In genomic region chr21:17925000-17925610, GRCh38 we compare ENCODE assay signal across 8 cellular contexts.
DNase-seq lines count a peak whose midpoint lies in the region; ATAC-seq, FAIRE-seq and TF ChIP-seq lines count a peak whose summit lies in the region.

No MANE protein-coding gene starts in this region.

- H3K4me3 ChIP-seq in AG04449 (ENCODE audit: low read depth, low read length) (no peak overlapping the region), NB4 (ENCODE audit: low read depth, low read length) (no peak overlapping the region)

- no peak for DNase-seq in AG04449 (ENCODE audit: low read depth, low spot score)
- DNase-seq in NB4 (ENCODE audit: low read depth), result peak; percentile 61
- peak; percentile 78 for DNase-seq in SW480 (ENCODE audit: low spot score)
- DNase-seq in stimulated activated CD4-positive, alpha-beta T cell treated with anti-CD3 and anti-CD28 coated beads, Interleukin-2, amount 100 ng/mL, for 48 hours, result peak; percentile 32 to 41

- no peak for TF ChIP-seq POLR2A in NB4 (IDR thresholded peaks at IDR 0.05; ENCODE audit: extremely low read depth, insufficient read length)

- peaks cover under 1% of the 10 kb centered on the region for H3K36me3 Mint-ChIP-seq in brain

- TF ChIP-seq CTCF in AG04449 (IDR thresholded peaks at IDR 0.05; ENCODE audit: insufficient read depth, low read length, missing control alignments), result peak; percentile 75
- TF ChIP-seq CTCF in NB4 (IDR thresholded peaks at IDR 0.05; ENCODE audit: low read depth, low read length), result peak; percentile 72
- peak; percentile 77 to 80 for TF ChIP-seq CTCF in brain (conservative IDR thresholded peaks at IDR 0.05)

- H3K4me1 Mint-ChIP-seq in brain, result peaks cover 18% of the 10 kb centered on the region

- peaks cover 2 to 15% (median 5%) of the 10 kb centered on the region in 5 experiments for H3K9me3 Mint-ChIP-seq in brain

- peak; percentile 89 for FAIRE-seq in islet of Langerhans (lab: Jason Lieb, UNC)

- CTCF ChIA-PET in AG04449 (lab: Yijun Ruan, JAX), result interaction anchor here (0.6 to 3.3 kb wide), 31 partner anchors 10 to 538 kb away, joined by 3 to 57 read pairs (median 5); no protein-coding TSS in a partner anchor

- peak overlapping the region in 2 of 5 experiments; percentile 19 to 29 for H3K27ac Mint-ChIP-seq in brain

- POLR2A ChIA-PET in AG04449 (lab: Yijun Ruan, JAX), result no interaction called here

- peak; percentile 97 for ATAC-seq in GM18499 (IDR thresholded peaks at IDR 0.05; ENCODE audit: insufficient read depth, unreplicated experiment)
- ATAC-seq in HG02763 (IDR thresholded peaks at IDR 0.05; ENCODE audit: unreplicated experiment), result peak; percentile 92

- H3K27me3 Mint-ChIP-seq in brain, result no peaks in the 10 kb centered on the region

- H3K4me3 Mint-ChIP-seq in brain, result no peak overlapping the region
